In the genomic region with DNA sequence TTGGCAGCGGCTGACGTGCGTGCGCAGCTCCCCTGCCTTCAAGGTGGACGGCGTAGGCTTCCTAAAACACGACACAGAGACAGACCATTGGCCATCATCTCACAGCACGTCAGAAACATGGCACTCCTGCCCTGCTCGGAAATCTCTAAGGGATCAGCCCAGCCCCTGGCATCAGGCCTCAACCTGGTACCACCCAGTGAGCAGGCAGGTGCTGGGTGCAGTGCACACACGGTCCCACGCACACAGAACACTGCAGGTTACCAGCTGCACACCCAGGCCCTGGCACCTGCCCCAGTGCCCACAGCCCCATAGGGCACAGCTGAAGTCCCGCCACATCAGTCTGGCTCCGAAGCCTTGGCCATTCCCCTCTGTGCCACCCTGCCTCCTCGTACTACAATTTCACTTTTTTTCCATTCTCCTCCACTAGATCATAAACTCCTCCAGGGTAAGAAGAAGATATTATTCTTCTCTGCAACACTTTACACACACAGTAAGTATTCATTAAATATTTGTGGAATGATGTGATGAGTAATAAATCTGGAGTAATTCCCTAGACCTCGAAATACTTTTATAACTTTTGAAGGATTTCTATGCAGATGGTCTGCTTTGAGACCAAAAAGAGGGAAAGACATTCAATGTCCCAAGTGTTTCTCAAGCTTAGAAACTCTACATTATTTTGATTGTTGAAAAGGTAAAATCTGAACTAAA, we compare ENCODE assay signal across 22 cellular contexts.
A peak's percentile ranks its signal among the peaks of the same experiment; 100 is the strongest.
DNase-seq lines count a peak whose midpoint lies in the region; TF ChIP-seq lines count a peak whose summit lies in the region.
"Had no signal": no experiment of that assay in that cellular context is flagged by ENCODE, and none has a peak within 500 bp of the region (broad histone marks: within the 10 kb centered on the region; RNA-seq: fewer than 3 reads in every experiment).

No MANE protein-coding gene starts in this region.

- peaks cover 64% of the 10 kb centered on the region for H3K36me3 Mint-ChIP-seq in chondrocyte (ENCODE audit: low read depth)
- H3K36me3 Mint-ChIP-seq: activated naive CD8-positive, alpha-beta T cell; IgD-negative memory B cell; stimulated activated effector memory CD8-positive, alpha-beta T cell treated with anti-CD3 and anti-CD28 coated beads, Interleukin-12 subunit alpha, Interleukin-12 subunit beta, amount 100 ng/mL, for 72 hours had no signal

- no peak for TF ChIP-seq CTCF in chondrocyte (IDR thresholded peaks at IDR 0.05)
- no peak for TF ChIP-seq CTCF in GM20000 (IDR thresholded peaks at IDR 0.05; ENCODE audit: extremely low read depth, missing control alignments)

- no peak overlapping the region for H2AK5ac ChIP-seq in mesenchymal stem cell (ENCODE audit: low read length, severe bottlenecking)

- no peak overlapping the region for H2AFZ ChIP-seq in mesenchymal stem cell (ENCODE audit: low read depth, low read length)

- no peaks in the 10 kb centered on the region for H3K27me3 Mint-ChIP-seq in chondrocyte (ENCODE audit: low read depth)
- H3K27me3 Mint-ChIP-seq: IgD-negative memory B cell had no signal

- H3K4me1 ChIP-seq in mesenchymal stem cell (ENCODE audit: control insufficient read depth, insufficient read depth, low read depth, low read length), result peaks cover 5% of the 10 kb centered on the region
- H3K4me1 ChIP-seq: HAP-1, heart right ventricle, tibial nerve had no signal

- no peak overlapping the region for H3K4ac ChIP-seq in mesenchymal stem cell (ENCODE audit: low read depth in 1 of 2, low read length in 2 of 2)

- no peak overlapping the region for H3K9ac ChIP-seq in mesenchymal stem cell (ENCODE audit: low read length)

- H3K9me3 ChIP-seq in mesenchymal stem cell (ENCODE audit: control insufficient read depth, low read length), result peaks cover 9% of the 10 kb centered on the region
- H3K9me3 ChIP-seq: HAP-1, heart right ventricle, tibial nerve had no signal

- H2BK15ac ChIP-seq in mesenchymal stem cell (ENCODE audit: low read depth, poor library complexity, severe bottlenecking), result no peak overlapping the region

- no peak overlapping the region for H3K18ac ChIP-seq in mesenchymal stem cell (ENCODE audit: low read depth in 1 of 2, low read length in 2 of 2)

- no peak overlapping the region for H2BK12ac ChIP-seq in mesenchymal stem cell (ENCODE audit: low read length in 2 of 2)

- H3K4me1 Mint-ChIP-seq in chondrocyte (ENCODE audit: low read depth), result peaks cover 9% of the 10 kb centered on the region
- H3K4me1 Mint-ChIP-seq: IgD-negative memory B cell; stimulated activated effector memory CD8-positive, alpha-beta T cell treated with anti-CD3 and anti-CD28 coated beads, Interleukin-12 subunit alpha, Interleukin-12 subunit beta, amount 100 ng/mL, for 72 hours had no signal

- peak overlapping the region; percentile 26 for H3K27ac ChIP-seq in mesenchymal stem cell (ENCODE audit: low read length, poor library complexity, severe bottlenecking)
- H3K27ac ChIP-seq: heart right ventricle, HL-60, tibial nerve had no signal

- peaks cover 4% of the 10 kb centered on the region for H3K9me3 Mint-ChIP-seq in chondrocyte (ENCODE audit: low read depth)
- H3K9me3 Mint-ChIP-seq: stimulated activated effector memory CD8-positive, alpha-beta T cell treated with anti-CD3 and anti-CD28 coated beads, Interleukin-12 subunit alpha, Interleukin-12 subunit beta, amount 100 ng/mL, for 72 hours had no signal

- H3K4me3 Mint-ChIP-seq in chondrocyte (ENCODE audit: unreplicated experiment), result no peak overlapping the region
- H3K4me3 Mint-ChIP-seq: activated naive CD8-positive, alpha-beta T cell; IgD-negative memory B cell; stimulated activated effector memory CD8-positive, alpha-beta T cell treated with anti-CD3 and anti-CD28 coated beads, Interleukin-12 subunit alpha, Interleukin-12 subunit beta, amount 100 ng/mL, for 72 hours had no signal

- WGBS in mesenchymal stem cell, result 99% methylated on average over 14 of the region's 15 CpGs

- H2BK120ac ChIP-seq in mesenchymal stem cell (ENCODE audit: low read depth, low read length), result no peak overlapping the region

- peaks cover 9% of the 10 kb centered on the region for H3K79me1 ChIP-seq in mesenchymal stem cell (replicated peaks; ENCODE audit: low read length, poor library complexity, severe bottlenecking)

- H3K27me3 ChIP-seq in mesenchymal stem cell (ENCODE audit: control insufficient read depth in 1 of 2, insufficient read depth in 1 of 2, low read length in 2 of 2) (no peaks in the 10 kb centered on the region), H7 (ENCODE audit: control insufficient read depth, insufficient read depth, low read length) (no peaks in the 10 kb centered on the region)
- H3K27me3 ChIP-seq: heart right ventricle, tibial nerve had no signal

- peak overlapping the region in 1 of 2 experiments; percentile 14 for H3K4me3 ChIP-seq in mesenchymal stem cell (ENCODE audit: insufficient read depth in 1 of 2, low read depth in 1 of 2, low read length in 2 of 2)
- H3K4me3 ChIP-seq in H7 (ENCODE audit: insufficient read depth, low read depth, low read length), result no peak overlapping the region
- H3K4me3 ChIP-seq: HAP-1, heart right ventricle, tibial nerve had no signal

- peak overlapping the region; percentile 2 for H4K91ac ChIP-seq in mesenchymal stem cell (ENCODE audit: low read length)

- H3K36me3 ChIP-seq in mesenchymal stem cell (ENCODE audit: control insufficient read depth in 1 of 2, insufficient read depth in 2 of 2, low read depth in 1 of 2, low read length in 2 of 2) (peaks cover 47 to 67% of the 10 kb centered on the region in 2 experiments), H7 (replicated peaks; ENCODE audit: control insufficient read depth, insufficient read depth, low read length) (no peaks in the 10 kb centered on the region)
- H3K36me3 ChIP-seq: HAP-1 had no signal

- no peak overlapping the region for H4K8ac ChIP-seq in mesenchymal stem cell (ENCODE audit: low read length)

- no peak overlapping the region for H2BK5ac ChIP-seq in mesenchymal stem cell (ENCODE audit: low read depth, low read length, poor library complexity, severe bottlenecking)

- peak overlapping the region; percentile 57 for H3K27ac Mint-ChIP-seq in chondrocyte (ENCODE audit: unreplicated experiment)
- H3K27ac Mint-ChIP-seq: activated naive CD8-positive, alpha-beta T cell; IgD-negative memory B cell; stimulated activated effector memory CD8-positive, alpha-beta T cell treated with anti-CD3 and anti-CD28 coated beads, Interleukin-12 subunit alpha, Interleukin-12 subunit beta, amount 100 ng/mL, for 72 hours had no signal

- H3K4me2 ChIP-seq in mesenchymal stem cell (ENCODE audit: low read length, poor library complexity, severe bottlenecking), result no peak overlapping the region

- H3K23ac ChIP-seq in mesenchymal stem cell (ENCODE audit: low read length in 2 of 2), result no peak overlapping the region

- DNase-seq in AG08395 (ENCODE audit: low spot score) (peak; percentile 59), GM03348 (ENCODE audit: low spot score) (peak; percentile 74), chondrocyte (ENCODE audit: low spot score) (no peak), mesenchymal stem cell (no peak), NCI-H1048 (lab: John Stamatoyannopoulos, UW) (no peak), GM20000 (ENCODE audit: low spot score) (no peak), NCI-H2196 treated with DMSO at 0.1 percent for 48 hours (lab: John Stamatoyannopoulos, UW; ENCODE audit: unreplicated experiment) (no peak), H7 (no peak)
- DNase-seq: activated CD8-positive, alpha-beta memory T cell treated with anti-CD3 and anti-CD28 coated beads for 24 hours; erythroblast; heart right ventricle; mesendoderm; NCI-H2107; NCI-H748 treated with DMSO at 0.1 percent for 48 hours; stimulated activated CD4-positive, alpha-beta T cell treated with anti-CD3 and anti-CD28 coated beads, Interleukin-15, amount 100 ng/mL, for 24 hours; T1000 had no signal

- H3K14ac ChIP-seq in mesenchymal stem cell (ENCODE audit: low read length in 2 of 2), result no peak overlapping the region

Comparison
In these comparisons a context has a peak if more than half of its experiments do, and no peak if none do; other contexts are left out.
1. DNase-seq: peak in AG08395 (single experiment) and GM03348 (single experiment); none in chondrocyte (single experiment), mesenchymal stem cell (single experiment), NCI-H1048 (single experiment), GM20000 (single experiment), NCI-H2196 treated with DMSO at 0.1 percent for 48 hours (single experiment) and H7 (single experiment).